ENCODE assay signal across 7 cellular contexts in the genomic region with DNA sequence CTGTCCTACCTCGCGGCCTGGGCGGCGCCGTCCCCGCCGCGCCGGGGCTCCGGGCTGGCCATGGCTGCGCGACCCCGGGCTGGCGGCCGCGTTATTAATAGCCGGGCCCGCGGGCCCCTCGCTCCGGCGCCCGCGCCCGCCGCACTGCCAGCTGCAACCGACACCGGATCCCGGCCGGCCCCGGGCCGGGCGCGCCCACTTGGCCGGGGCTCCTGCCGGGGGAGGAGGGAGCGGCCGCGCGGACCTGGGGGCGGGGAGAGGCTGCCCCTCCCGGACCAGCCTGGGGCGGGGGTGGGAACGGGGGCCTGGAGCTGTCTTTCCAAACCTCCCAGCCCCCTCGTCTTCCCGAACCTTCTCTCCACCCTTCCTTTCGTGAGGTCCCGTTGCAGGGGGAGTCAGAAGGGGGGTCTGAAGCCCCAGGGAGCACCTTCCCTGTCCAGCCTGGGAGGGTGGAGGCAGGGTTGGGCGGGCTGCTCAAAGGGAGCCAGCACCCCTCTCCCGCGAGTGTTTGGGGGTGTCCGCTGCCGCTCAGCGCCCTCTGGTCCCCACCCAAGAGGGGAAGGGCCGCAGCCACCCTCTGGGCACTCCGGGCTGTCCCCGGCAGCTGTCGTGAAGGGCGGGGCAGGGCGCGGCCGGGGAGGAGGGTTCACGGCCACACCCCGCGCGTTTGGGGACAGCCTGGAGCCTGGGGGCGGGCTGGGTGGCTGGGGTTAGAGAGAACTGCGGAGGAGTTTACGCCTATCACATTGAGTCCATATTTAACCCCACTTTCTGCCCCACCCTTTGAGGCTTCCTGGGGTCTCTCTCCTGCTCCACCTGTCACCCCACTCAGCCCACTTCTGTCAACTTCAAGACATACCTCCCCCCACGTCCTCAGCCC. TPM values are rescaled to one million over a fixed set of nuclear protein-coding genes. Genes with fewer than 3 reads are reported as not detected.
DNase-seq lines count a peak whose midpoint lies in the region; ATAC-seq, FAIRE-seq and TF ChIP-seq lines count a peak whose summit lies in the region.

Gene SYNC, minus strand, starts transcription at position 172 of the 880 bp plus-strand sequence. Its CDS starts 110 bp downstream, at position 62.

- H3K27me3 ChIP-seq in GM06990 (replicated peaks; ENCODE audit: control insufficient read depth, insufficient read depth, low read length): peaks cover 1% of the 10 kb centered on the region; the same call in 1 of the 2 replicates
- no peaks in the 10 kb centered on the region for H3K27me3 ChIP-seq in bronchial epithelial cell (ENCODE audit: control insufficient read depth, insufficient read depth, low read length)

- no peak for FAIRE-seq in bronchial epithelial cell (lab: Jason Lieb, UNC)

- no peak for ATAC-seq in GM21360 (IDR thresholded peaks at IDR 0.05; ENCODE audit: unreplicated experiment)

- H3K36me3 ChIP-seq in GM06990 (ENCODE audit: control insufficient read depth, insufficient read depth, low read length): no peaks in the 10 kb centered on the region
- H3K36me3 ChIP-seq in bronchial epithelial cell (ENCODE audit: control insufficient read depth, insufficient read depth, low read length): no peaks in the 10 kb centered on the region

- no peaks in the 10 kb centered on the region for H3K9me3 ChIP-seq in iPS-18c (ENCODE audit: control insufficient read depth, insufficient read depth, low read length)

- DNase-seq in GM06990 (ENCODE audit: extremely low read depth, insufficient read length): no peak
- DNase-seq in NCI-H2171 (lab: John Stamatoyannopoulos, UW): peak; percentile 13
- DNase-seq in bronchial epithelial cell (ENCODE audit: low read depth): no peak
- peak; percentile 52 for DNase-seq in skeletal muscle cell (ENCODE audit: low read depth)
- no peak for DNase-seq in AML-193 (lab: John Stamatoyannopoulos, UW)

- H3K4me3 ChIP-seq in GM06990 (replicated peaks; ENCODE audit: low read depth, low read length) (peak within 1 kb of the TSS; percentile 43), bronchial epithelial cell (ENCODE audit: low read depth, low read length) (peak within 1 kb of the TSS; percentile 61), iPS-18c (ENCODE audit: insufficient read depth, low read depth, low read length) (peak within 1 kb of the TSS; percentile 51), skeletal muscle cell (ENCODE audit: low read depth, low read length) (peak within 1 kb of the TSS; percentile 72)

- no peak for TF ChIP-seq CTCF in GM06990 (IDR thresholded peaks at IDR 0.05; ENCODE audit: insufficient read depth, low read length, poor library complexity, severe bottlenecking)
- TF ChIP-seq CTCF in bronchial epithelial cell (IDR thresholded peaks at IDR 0.05; ENCODE audit: insufficient read depth, low read length, severe bottlenecking): no peak

RNA-seq across cellular contexts. Expression of gene SYNC, which starts in this region (rescaled TPM):
- 3.4 and 7.6 TPM in 2 replicates for total RNA-seq in bronchial epithelial cell

Comparison
In these comparisons a context has a peak if more than half of its experiments do, and no peak if none do; other contexts are left out.
1. DNase-seq: peak in NCI-H2171 (single experiment) and skeletal muscle cell (single experiment); none in GM06990 (single experiment), bronchial epithelial cell (single experiment) and AML-193 (0 of 2).
2. Peak in every context shown above with its lines, with median percentiles within 50 percentile points of each other: H3K4me3 ChIP-seq.